In genomic region chr3:30553641-30554316, GRCh38 we compare ENCODE assay signal across 18 cellular contexts. TPM values are rescaled to one million over a fixed set of nuclear protein-coding genes. Genes with fewer than 3 reads are reported as not detected.
DNase-seq lines count a peak whose midpoint lies in the region; ATAC-seq, FAIRE-seq and TF ChIP-seq lines count a peak whose summit lies in the region.
"Had no signal": no experiment of that assay in that cellular context is flagged by ENCODE, and none has a peak within 500 bp of the region (broad histone marks: within the 10 kb centered on the region; RNA-seq: fewer than 3 reads in every experiment).

No MANE protein-coding gene starts in this region.

- H3K36me3 Mint-ChIP-seq in activated T-cell treated with anti-CD3 and anti-CD28 coated beads, Interleukin-2, amount 50 U/mL, for 24 hours (ENCODE audit: low read depth) = no peaks in the 10 kb centered on the region

- no peaks in the 10 kb centered on the region for H3K27me3 Mint-ChIP-seq in activated T-cell treated with anti-CD3 and anti-CD28 coated beads, Interleukin-2, amount 50 U/mL, for 24 hours

- H2AFZ ChIP-seq in HepG2 (ENCODE audit: low read length) = no peak overlapping the region

- H3K4me1 ChIP-seq in HepG2 (ENCODE audit: insufficient read depth, low read length) = peaks cover 39% of the 10 kb centered on the region

- TF ChIP-seq CTCF in epithelial cell of esophagus (IDR thresholded peaks at IDR 0.05; ENCODE audit: insufficient read depth, low read depth, low read length, missing control alignments) (no peak), HepG2 (CRISPR knock-in tag; IDR thresholded peaks at IDR 0.05) (no peak)

- ATAC-seq in stimulated activated naive CD8-positive, alpha-beta T cell treated with anti-CD3 and anti-CD28 coated beads, Interleukin-15, Interleukin-2, amounts not matched to agents 100 U/mL and 50 U/mL, for 24 hours = peak; percentile 28
- ATAC-seq in left ventricle myocardium superior (no peak), HepG2 (no peak)

- no peak overlapping the region for H3K27ac ChIP-seq in HepG2 (ENCODE audit: extremely low read length, insufficient read depth, low read length)
- H3K27ac ChIP-seq: SK-N-MC, skin epidermis, suprapubic skin had no signal

- H3K9me3 Mint-ChIP-seq in activated T-cell treated with anti-CD3 and anti-CD28 coated beads, Interleukin-2, amount 50 U/mL, for 24 hours = peaks cover 2% of the 10 kb centered on the region

- H3K4me3 Mint-ChIP-seq in activated T-cell treated with anti-CD3 and anti-CD28 coated beads, Interleukin-2, amount 50 U/mL, for 24 hours = no peak overlapping the region

- TF ChIP-seq EP300 in HepG2 (IDR thresholded peaks at IDR 0.05; ENCODE audit: low read depth in 2 of 2, low read length in 2 of 2) (no peak), HepG2 (CRISPR knock-in tag; IDR thresholded peaks at IDR 0.05; ENCODE audit: borderline replicate concordance) (no peak)

- no peaks in the 10 kb centered on the region for H3K79me2 ChIP-seq in HepG2 (ENCODE audit: insufficient read depth, low read length)

- H3K9ac ChIP-seq in HepG2 (ENCODE audit: insufficient read depth, low read depth, low read length) = no peak overlapping the region

- no peaks in the 10 kb centered on the region for H3K9me3 ChIP-seq in HepG2 (ENCODE audit: low read length)
- H3K9me3 ChIP-seq: suprapubic skin had no signal

- intact Hi-C loops in left ventricle myocardium superior (cut with micrococcal nuclease) = no loop called here
- intact Hi-C loops in HepG2 (cut with micrococcal nuclease; ENCODE audit: unreplicated experiment) = no loop called here

- WGBS in HepG2 (ENCODE audit: low lambda C conversion rate) = 92% methylated on average over 4 of the region's 4 CpGs

- no peak for DNase-seq in activated T-cell treated with anti-CD3 and anti-CD28 coated beads, Interleukin-2, amount 50 U/mL, for 24 hours
- DNase-seq in activated T-cell treated with anti-CD3 and anti-CD28 coated beads for 4 hours (no peak), LHCN-M2 (ENCODE audit: low read depth) (peak; percentile 69), epithelial cell of esophagus (ENCODE audit: low read depth) (peak; percentile 14), HuH-7 (ENCODE audit: low spot score) (no peak), left ventricle myocardium superior (no peak), HepG2 (ENCODE audit: low spot score) (no peak)
- no peak for DNase-seq in stimulated activated naive CD8-positive, alpha-beta T cell treated with anti-CD3 and anti-CD28 coated beads, Interleukin-15, Interleukin-2, amounts not matched to agents 100 U/mL and 50 U/mL, for 24 hours
- DNase-seq: Calu3, head of caudate nucleus, kidney, NCI-H1694 treated with DMSO at 0.1 percent for 48 hours, NCI-H510A, occipital lobe had no signal

- H3K27ac Mint-ChIP-seq in activated T-cell treated with anti-CD3 and anti-CD28 coated beads, Interleukin-2, amount 50 U/mL, for 24 hours = peak overlapping the region; percentile 69

- in situ Hi-C loops in HepG2 (cut with HindIII; ENCODE audit: extremely low pct_ligation_motif_present, low pct_unique_long_range_greater_than_20kb) = no loop called here

- no peak for FAIRE-seq in HepG2 (lab: Jason Lieb, UNC)
- FAIRE-seq: kidney, TTC549 had no signal

- H4K20me1 ChIP-seq in HepG2 (ENCODE audit: insufficient read depth, low read length) = no peaks in the 10 kb centered on the region

- TF ChIP-seq RAD21 in HepG2 (CRISPR knock-in tag; IDR thresholded peaks at IDR 0.05) = no peak

- no peak for TF ChIP-seq POLR2A in HepG2 (IDR thresholded peaks at IDR 0.05; ENCODE audit: insufficient read depth in 1 of 2, low read depth in 2 of 2, low read length in 2 of 2)

- no TSS peak for BruUV-seq in HepG2 (replicated peaks; lab: Mats Ljungman, UMichigan)

- H3K4me2 ChIP-seq in HepG2 (ENCODE audit: low read depth, low read length) = no peak overlapping the region

- H3K36me3 ChIP-seq in HepG2 (replicated peaks in 1 of 2; ENCODE audit: control insufficient read depth in 1 of 2, insufficient read depth in 2 of 2, low read length in 2 of 2) = no peaks in the 10 kb centered on the region
- H3K36me3 ChIP-seq: suprapubic skin had no signal

- POLR2A ChIA-PET in HepG2 (lab: Yijun Ruan, JAX) = no interaction called here

- H3K4me1 Mint-ChIP-seq in activated T-cell treated with anti-CD3 and anti-CD28 coated beads, Interleukin-2, amount 50 U/mL, for 24 hours (ENCODE audit: low read depth) = peaks cover 29% of the 10 kb centered on the region

- no peaks in the 10 kb centered on the region for H3K27me3 ChIP-seq in HepG2 (ENCODE audit: control insufficient read depth in 1 of 2, insufficient read depth in 2 of 2, low read length in 2 of 2)
- H3K27me3 ChIP-seq: suprapubic skin had no signal

- H3K4me3 ChIP-seq in epithelial cell of esophagus (ENCODE audit: low read length) (no peak overlapping the region), HepG2 (replicated peaks in 1 of 3; ENCODE audit: insufficient read depth in 1 of 3, low read depth in 2 of 3, low read length in 3 of 3) (no peak overlapping the region)
- H3K4me3 ChIP-seq: SK-N-MC, skin epidermis, suprapubic skin had no signal

- CTCF ChIA-PET in HepG2 (lab: Yijun Ruan, JAX; ENCODE audit: low intra/inter-chr PET ratio, low total read pairs) = no interaction called here

TF ChIP-seq in HepG2, 621 proteins besides CTCF, POLR2A, EP300 and RAD21 (continues in another document):
- TF ChIP-seq ZNF430 (CRISPR knock-in tag; IDR thresholded peaks at IDR 0.05) = no peak

RNA-seq across cellular contexts. Expression of gene TGFBR2, which starts 52.6 kb away (rescaled TPM):
- total RNA-seq in LHCN-M2 (2014; rRNA removed) (278 and 330 TPM in 2 replicates), left ventricle myocardium superior (175 TPM), HepG2 (2016; rRNA removed; fragmentation: Illumina TruSeq; extraction: Trizol) (68.1 and 82.2 TPM in 2 replicates)
- 121 TPM for polyA plus RNA-seq in LHCN-M2 (2012)
- 25.9 and 27.4 TPM in 2 replicates for total RNA-seq in HepG2 (2016; cell fraction: cytosol; rRNA removed; fragmentation: Illumina TruSeq; extraction: Trizol; ENCODE audit: low read depth)
- 66.0 and 82.3 TPM in 2 replicates for total RNA-seq in HepG2 (2016; cell fraction: insoluble cytoplasmic fraction; rRNA removed; fragmentation: Illumina TruSeq; extraction: Trizol)
- total RNA-seq in HepG2 (2016; cell fraction: membrane; rRNA removed; fragmentation: Illumina TruSeq; extraction: Trizol) = 67.6 and 68.8 TPM in 2 replicates
- total RNA-seq in HepG2 (2016; cell fraction: nucleus; rRNA removed; fragmentation: Illumina TruSeq; extraction: Trizol) = 134 and 135 TPM in 2 replicates
- polyA plus RNA-seq in HepG2 (2011; rRNA removed) = 187 and 204 TPM in 2 replicates
- 141 and 194 TPM in 2 replicates for polyA plus RNA-seq in HepG2 (2011; cell fraction: cytosol; rRNA removed)
- 105 and 123 TPM in 2 replicates for polyA plus RNA-seq in HepG2 (2011; cell fraction: nucleus; rRNA removed)
- 125 and 162 TPM in 2 replicates for polyA plus RNA-seq in HepG2 (2012)
- polyA plus RNA-seq in HepG2 (2016; cell fraction: cytosol; fragmentation: Illumina TruSeq; extraction: Trizol; ENCODE audit: low read depth) = 8.6 and 9.7 TPM in 2 replicates
- polyA plus RNA-seq in HepG2 (2016; cell fraction: insoluble cytoplasmic fraction; fragmentation: Illumina TruSeq; extraction: Trizol; ENCODE audit: low read depth) = 68.0 and 70.0 TPM in 2 replicates
- 38.2 and 38.9 TPM in 2 replicates for polyA plus RNA-seq in HepG2 (2016; cell fraction: membrane; fragmentation: Illumina TruSeq; extraction: Trizol; ENCODE audit: low read depth)
- polyA plus RNA-seq in HepG2 (2016; cell fraction: nucleus; fragmentation: Illumina TruSeq; extraction: Trizol; ENCODE audit: insufficient read depth, low read depth) = 134 and 138 TPM in 2 replicates
- polyA minus RNA-seq in HepG2 (2011; rRNA and poly(A)+ RNA removed; ENCODE audit: low replicate concordance) = 24.1 and 399 TPM in 2 replicates
- 188 and 237 TPM in 2 replicates for polyA minus RNA-seq in HepG2 (2011; cell fraction: cytosol; rRNA and poly(A)+ RNA removed)
- 353 and 432 TPM in 2 replicates for polyA minus RNA-seq in HepG2 (2011; cell fraction: nucleus; rRNA and poly(A)+ RNA removed)

Comparison
In these comparisons a context has a peak if more than half of its experiments do, and no peak if none do; other contexts are left out.
1. DNase-seq: peak in LHCN-M2 (single experiment) and epithelial cell of esophagus (single experiment); none in activated T-cell treated with anti-CD3 and anti-CD28 coated beads, Interleukin-2, amount 50 U/mL, for 24 hours (single experiment), activated T-cell treated with anti-CD3 and anti-CD28 coated beads for 4 hours (single experiment), stimulated activated naive CD8-positive, alpha-beta T cell treated with anti-CD3 and anti-CD28 coated beads, Interleukin-15, Interleukin-2, amounts not matched to agents 100 U/mL and 50 U/mL, for 24 hours (single experiment), HuH-7 (single experiment), left ventricle myocardium superior (single experiment) and HepG2 (single experiment).